Comparison of ENCODE assay signal across 27 cellular contexts in genomic region chr10:83988435-83988834, GRCh38.
"Had no signal": no experiment of that assay in that cellular context is flagged by ENCODE, and none has a peak within 500 bp of the region (broad histone marks: within the 10 kb centered on the region; RNA-seq: fewer than 3 reads in every experiment).

No MANE protein-coding gene starts in this region.

- H3K27ac ChIP-seq: colonic mucosa, dorsolateral prefrontal cortex, epithelial cell of prostate, esophagus muscularis mucosa, esophagus squamous epithelium, foreskin keratinocyte, gastrocnemius medialis, gastroesophageal sphincter, heart left ventricle had no signal

- H3K9me3 Mint-ChIP-seq: effector memory CD8-positive, alpha-beta T cell; endodermal cell had no signal

- H3K4me3 Mint-ChIP-seq: dendritic cell treated with granulocyte-macrophage colony-stimulating factor and Interleukin-4, amounts not matched to agents 40 ng/mL and 50 ng/mL, for 4 days; effector memory CD8-positive, alpha-beta T cell; endodermal cell had no signal

- H3K27me3 ChIP-seq: colonic mucosa, dorsolateral prefrontal cortex, esophagus muscularis mucosa, esophagus squamous epithelium, foreskin keratinocyte, gastrocnemius medialis, gastroesophageal sphincter, heart left ventricle had no signal

- H3K9me3 ChIP-seq: colonic mucosa, esophagus muscularis mucosa, esophagus squamous epithelium, gastrocnemius medialis, gastroesophageal sphincter, heart left ventricle had no signal

- DNase-seq: colonic mucosa; cortex of kidney; dermis blood vessel endothelial cell; dorsolateral prefrontal cortex; effector CD4-positive, alpha-beta T cell; effector CD8-positive, alpha-beta T cell; effector memory CD4-positive, alpha-beta T cell; effector memory CD8-positive, alpha-beta T cell; endodermal cell; erythroblast; esophagus squamous epithelium; foreskin fibroblast; foreskin keratinocyte; foreskin melanocyte; gastrocnemius medialis; glutamatergic neuron; head of caudate nucleus; heart left ventricle had no signal

- H3K36me3 ChIP-seq: colonic mucosa, esophagus muscularis mucosa, esophagus squamous epithelium, gastrocnemius medialis, gastroesophageal sphincter, heart left ventricle had no signal

- FAIRE-seq: colon, endometrium, endothelial cell of umbilical vein, frontal cortex had no signal

- ATAC-seq: effector memory CD8-positive, alpha-beta T cell; esophagus mucosa; foreskin keratinocyte; gastrocnemius medialis; gastroesophageal sphincter; heart left ventricle had no signal

- H3K4me1 ChIP-seq: colonic mucosa, esophagus muscularis mucosa, esophagus squamous epithelium, foreskin keratinocyte, gastrocnemius medialis, gastroesophageal sphincter, heart left ventricle had no signal

- H3K4me3 ChIP-seq: colonic mucosa, dorsolateral prefrontal cortex, esophagus muscularis mucosa, esophagus squamous epithelium, gastrocnemius medialis, gastroesophageal sphincter, heart left ventricle had no signal

- H3K27ac Mint-ChIP-seq: dendritic cell treated with granulocyte-macrophage colony-stimulating factor and Interleukin-4, amounts not matched to agents 40 ng/mL and 50 ng/mL, for 4 days; effector memory CD8-positive, alpha-beta T cell; endodermal cell had no signal
